ENCODE assay signal across 1 cellular context in genomic region chr4:46977245-46977644, GRCh38.
TF ChIP-seq lines count a peak whose summit lies in the region.

No MANE protein-coding gene starts in this region.

TF ChIP-seq in HepG2, 621 proteins besides CTCF, POLR2A, EP300 and RAD21 (continued from another document):
- TF ChIP-seq ZSCAN5A (CRISPR knock-in tag; IDR thresholded peaks at IDR 0.05; ENCODE audit: borderline replicate concordance), result no peak
- peak; percentile 94 for TF ChIP-seq HNRNPK (IDR thresholded peaks at IDR 0.05; ENCODE audit: low read depth, low read length, poor library complexity, severe bottlenecking)
TF ChIP-seq in HepG2: peak in this region for 2.
